8 cellular contexts compared by ENCODE assay signal in the genomic region with DNA sequence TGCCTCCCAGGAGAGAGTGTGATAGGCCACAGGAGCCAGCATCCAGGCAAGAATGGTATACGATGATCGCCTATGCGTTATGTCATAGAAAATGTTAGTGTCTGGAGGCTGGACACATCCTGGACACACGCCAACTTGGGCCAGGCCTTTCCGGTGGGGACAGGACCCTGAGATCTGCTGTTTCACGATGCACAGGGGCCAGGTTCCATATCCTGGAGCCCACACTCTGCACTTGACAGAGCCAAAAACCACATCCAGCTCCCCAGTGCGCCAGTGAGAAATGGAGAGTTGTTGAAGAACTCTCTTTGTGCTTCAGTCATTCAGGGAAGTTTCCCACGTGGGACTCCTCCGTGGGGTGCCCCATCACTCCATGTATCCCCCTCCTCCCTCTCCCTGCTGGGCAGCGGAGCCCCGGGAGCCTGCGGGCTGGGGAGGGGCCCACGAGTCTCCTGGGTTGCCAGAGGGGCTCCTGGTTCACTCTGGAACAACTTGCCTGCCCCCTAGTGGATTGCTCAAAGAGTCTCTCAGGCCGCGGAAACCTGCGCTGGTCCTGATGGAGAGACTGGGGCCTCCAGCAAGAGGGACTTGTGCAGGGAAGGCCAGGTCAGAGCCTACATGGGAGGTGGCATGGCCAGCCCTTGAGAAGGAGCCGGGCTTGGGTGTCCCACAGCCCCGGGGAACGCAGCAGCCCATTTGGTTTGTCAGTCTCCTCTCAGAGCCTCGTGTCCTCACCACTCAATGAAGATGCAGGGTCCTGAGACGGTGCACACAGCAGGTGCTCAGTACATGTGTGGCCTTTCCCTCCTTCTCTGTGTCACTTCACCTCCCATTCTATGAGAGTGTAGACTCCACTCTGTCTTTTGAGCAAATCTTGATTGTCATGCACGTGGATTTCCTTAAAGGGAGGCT. TPM values are rescaled to one million over a fixed set of nuclear protein-coding genes. Genes with fewer than 3 reads are reported as not detected.
A peak's percentile ranks its signal among the peaks of the same experiment; 100 is the strongest.
DNase-seq lines count a peak whose midpoint lies in the region; ATAC-seq lines count a peak whose summit lies in the region.

No MANE protein-coding gene starts in this region.

- H3K36me3 ChIP-seq in CD4-positive, CD25-positive, alpha-beta regulatory T cell (ENCODE audit: control insufficient read depth, insufficient read depth, low read length), result no peaks in the 10 kb centered on the region

- H3K27ac ChIP-seq in CD4-positive, CD25-positive, alpha-beta regulatory T cell (ENCODE audit: insufficient read depth, low read length, poor library complexity, severe bottlenecking), result no peak overlapping the region

- no peak overlapping the region for H3K4me3 Mint-ChIP-seq in CD4-positive, CD25-positive, alpha-beta regulatory T cell

- no peak overlapping the region for H3K4me3 ChIP-seq in CD4-positive, CD25-positive, alpha-beta regulatory T cell (ENCODE audit: low read depth, low read length)

- H3K9me3 ChIP-seq in CD4-positive, CD25-positive, alpha-beta regulatory T cell (ENCODE audit: control insufficient read depth in 2 of 2, low read length in 2 of 2), result no peaks in the 10 kb centered on the region

- no peak overlapping the region for H3K27ac Mint-ChIP-seq in CD4-positive, CD25-positive, alpha-beta regulatory T cell

- peak; percentile 51 to 81 (median 70) for DNase-seq in CD4-positive, CD25-positive, alpha-beta regulatory T cell
- DNase-seq in HCEC 1CT (peak; percentile 58), NCI-H345 (lab: John Stamatoyannopoulos, UW) (peak; percentile 72), cerebellar cortex (ENCODE audit: low spot score) (peak; percentile 81), left kidney (ENCODE audit: low read depth, low spot score) (peak; percentile 90)
- peak; percentile 41 for DNase-seq in activated CD4-positive, CD25-positive, alpha-beta regulatory T cell treated with anti-CD3 and anti-CD28 coated beads, Interleukin-2, amount 50 U/mL, for 16 hours (ENCODE audit: low read depth, low spot score)
- DNase-seq in stimulated activated CD4-positive, alpha-beta T cell treated with anti-CD3 and anti-CD28 coated beads, Interleukin-4, amount 100 ng/mL, for 1 hour, result peak; percentile 56

- H3K9me3 Mint-ChIP-seq in CD4-positive, CD25-positive, alpha-beta regulatory T cell, result no peaks in the 10 kb centered on the region

- H3K4me1 Mint-ChIP-seq in CD4-positive, CD25-positive, alpha-beta regulatory T cell, result peaks cover 0 to 13% (median 5%) of the 10 kb centered on the region in 4 donors

- no peaks in the 10 kb centered on the region for H3K36me3 Mint-ChIP-seq in CD4-positive, CD25-positive, alpha-beta regulatory T cell

- peaks cover 5% of the 10 kb centered on the region for H3K4me1 ChIP-seq in CD4-positive, CD25-positive, alpha-beta regulatory T cell (ENCODE audit: control insufficient read depth, insufficient read depth, low read length, poor library complexity, severe bottlenecking)

- H3K27me3 Mint-ChIP-seq in CD4-positive, CD25-positive, alpha-beta regulatory T cell, result peaks cover 6% of the 10 kb centered on the region

- ATAC-seq in CD4-positive, CD25-positive, alpha-beta regulatory T cell (ENCODE audit: low read depth in 2 of 2), result peak; percentile 72 to 77
- ATAC-seq in HG03571 (IDR thresholded peaks at IDR 0.05; ENCODE audit: unreplicated experiment), result no peak

- no peaks in the 10 kb centered on the region for H3K27me3 ChIP-seq in CD4-positive, CD25-positive, alpha-beta regulatory T cell (ENCODE audit: control insufficient read depth, insufficient read depth, low read length)

RNA-seq across cellular contexts. Expression of gene LRRC32, which starts 10.2 kb away (rescaled TPM):
- 71.4 TPM for total RNA-seq in CD4-positive, CD25-positive, alpha-beta regulatory T cell
- 1 to 10 TPM; 5.0 to 9.6 (median 5.9) TPM for polyA plus RNA-seq in CD4-positive, CD25-positive, alpha-beta regulatory T cell
